1 cellular context compared by ENCODE assay signal in genomic region chr12:2877047-2877958, GRCh38.
TF ChIP-seq lines count a peak whose summit lies in the region.

Gene FOXM1, minus strand, starts transcription at chr12:2877174. Its CDS starts 2,696 bp downstream, at chr12:2874478.
Gene RHNO1, plus strand, starts transcription at chr12:2877223. Its CDS starts 8,144 bp downstream, at chr12:2885367.

TF ChIP-seq in K562, 482 proteins besides CTCF, POLR2A, EP300 and RAD21 (continued from another document and continues in another):
- TF ChIP-seq ZNF318 (IDR thresholded peaks at IDR 0.05; ENCODE audit: borderline replicate concordance in 1 of 2, low read depth in 1 of 2): no peak
- no peak for TF ChIP-seq MCM5 (IDR thresholded peaks at IDR 0.05; ENCODE audit: low read depth)
- no peak for TF ChIP-seq MBD1 (CRISPR knock-in tag; IDR thresholded peaks at IDR 0.05)
- TF ChIP-seq CLOCK (CRISPR knock-in tag; IDR thresholded peaks at IDR 0.05; ENCODE audit: borderline replicate concordance): no peak
- no peak for TF ChIP-seq ZNF76 (CRISPR knock-in tag; IDR thresholded peaks at IDR 0.05; ENCODE audit: borderline replicate concordance)
- no peak for TF ChIP-seq CREB5 (CRISPR knock-in tag; IDR thresholded peaks at IDR 0.05)
- 0 out of 2 replicates have a peak, but pooled peaks have one; percentile 25 for TF ChIP-seq TFAP4 (CRISPR knock-in tag; IDR thresholded peaks at IDR 0.05; ENCODE audit: borderline replicate concordance)
- TF ChIP-seq E2F6 (IDR thresholded peaks at IDR 0.05; ENCODE audit: borderline replicate concordance in 1 of 2, extremely low read depth in 1 of 2, insufficient read depth in 1 of 2, insufficient read length in 1 of 2, low read depth in 1 of 2, low read length in 1 of 2, poor library complexity in 1 of 2, severe bottlenecking in 1 of 2): peak; percentile 12 to 57
- no peak for TF ChIP-seq ETV6 (IDR thresholded peaks at IDR 0.05; ENCODE audit: borderline replicate concordance in 1 of 2, low read depth in 2 of 2, low read length in 1 of 2)
- no peak for TF ChIP-seq ETV6 (CRISPR knock-in tag; IDR thresholded peaks at IDR 0.05; ENCODE audit: borderline replicate concordance)
- peak; percentile 98 for TF ChIP-seq E2F4 (CRISPR knock-in tag; IDR thresholded peaks at IDR 0.05; ENCODE audit: low read depth)
- peak; percentile 82 for TF ChIP-seq BHLHE40 (IDR thresholded peaks at IDR 0.05; ENCODE audit: low read length)
- TF ChIP-seq ASH1L (IDR thresholded peaks at IDR 0.05; ENCODE audit: borderline replicate concordance, low read depth, partially characterized antibody): no peak
- TF ChIP-seq XRCC4 (IDR thresholded peaks at IDR 0.05; ENCODE audit: extremely low read depth, insufficient read depth, insufficient read length): no peak
- no peak for TF ChIP-seq ZNF311 (CRISPR knock-in tag; IDR thresholded peaks at IDR 0.05)
- TF ChIP-seq RB1 (IDR thresholded peaks at IDR 0.05; ENCODE audit: low read depth): peak; percentile 46
- no peak for TF ChIP-seq ELF2 (CRISPR knock-in tag; IDR thresholded peaks at IDR 0.05)
- no peak for TF ChIP-seq CEBPG (CRISPR knock-in tag; IDR thresholded peaks at IDR 0.05)
- TF ChIP-seq CEBPG (tag; conservative IDR thresholded peaks at IDR 0.05 in 1 of 2, IDR thresholded peaks at IDR 0.05 in 1 of 2): no peak
- no peak for TF ChIP-seq ZNF395 (CRISPR knock-in tag; IDR thresholded peaks at IDR 0.05)
- TF ChIP-seq USF2 (CRISPR knock-in tag; IDR thresholded peaks at IDR 0.05): peak; percentile 95
- no peak for TF ChIP-seq ZNF79 (CRISPR knock-in tag; IDR thresholded peaks at IDR 0.05; ENCODE audit: low read depth)
- no peak for TF ChIP-seq PTBP1 (IDR thresholded peaks at IDR 0.05; ENCODE audit: low read depth, low read length)
- TF ChIP-seq HINFP (tag; conservative IDR thresholded peaks at IDR 0.05; ENCODE audit: low read depth): no peak
- TF ChIP-seq TEAD4 (IDR thresholded peaks at IDR 0.05; ENCODE audit: low read length): peak; percentile 40; the same call in 1 of the 2 replicates
- TF ChIP-seq TEAD4 (CRISPR knock-in tag; IDR thresholded peaks at IDR 0.05; ENCODE audit: borderline replicate concordance): no peak
- TF ChIP-seq SPI1 (IDR thresholded peaks at IDR 0.05; ENCODE audit: borderline replicate concordance, low read depth, low read length): no peak
- TF ChIP-seq ZNF589 (CRISPR knock-in tag; IDR thresholded peaks at IDR 0.05; ENCODE audit: low read depth): no peak
- TF ChIP-seq MLLT1 (IDR thresholded peaks at IDR 0.05): no peak
- no peak for TF ChIP-seq GTF2A2 (tag; IDR thresholded peaks at IDR 0.05)
- no peak for TF ChIP-seq SRF (CRISPR knock-in tag; IDR thresholded peaks at IDR 0.05)
- no peak for TF ChIP-seq FOXJ2 (tag; IDR thresholded peaks at IDR 0.05)
